In the genomic region with DNA sequence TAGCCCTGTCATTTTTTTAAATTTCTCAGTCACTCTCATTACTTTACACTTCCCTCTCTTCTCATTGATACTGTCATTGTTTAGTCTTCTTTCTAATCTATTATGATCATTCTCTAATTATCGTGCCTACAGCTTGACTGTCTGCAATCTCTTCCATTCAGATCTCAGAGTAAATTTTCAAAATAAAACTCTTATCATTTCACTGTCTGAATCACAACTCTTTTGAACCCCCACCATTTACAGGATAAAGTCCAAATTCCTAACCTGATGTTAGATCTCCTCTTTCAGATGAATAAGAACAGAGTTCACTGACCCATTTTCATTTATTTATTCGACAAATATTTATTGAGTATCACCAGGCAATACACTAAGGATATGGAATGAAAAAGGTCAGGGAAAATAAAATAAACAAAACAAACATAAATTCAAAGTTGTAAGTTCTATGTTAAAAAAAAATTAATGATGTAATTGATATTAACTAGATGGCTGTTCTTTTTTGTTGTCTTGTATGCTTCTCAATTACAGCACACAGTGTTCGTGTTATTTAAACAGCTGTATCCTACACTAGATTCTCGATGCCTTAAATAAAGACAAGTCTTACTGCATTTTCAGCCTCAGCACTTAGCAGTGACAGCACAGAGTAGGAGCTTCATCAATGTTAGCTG, we compare ENCODE assay signal across 23 cellular contexts.
"Had no signal": no experiment of that assay in that cellular context is flagged by ENCODE, and none has a peak within 500 bp of the region (broad histone marks: within the 10 kb centered on the region; RNA-seq: fewer than 3 reads in every experiment).

No MANE protein-coding gene starts in this region.

- H3K9me3 ChIP-seq: SJSA1 had no signal

- H3K4me3 ChIP-seq: SJSA1, SK-N-MC had no signal

- FAIRE-seq: RCC 7860 had no signal

- DNase-seq: IMR-90, Karpas-422, KG1, MM.1S, NCI-H1092 treated with DMSO at 0.1 percent for 48 hours, NCI-H1436, NCI-H187, NCI-H2029, NCI-H2081 treated with DMSO at 0.1 percent for 48 hours, NCI-H2171, NCI-H226, NCI-H446, NCI-H510A, NCI-H524 treated with DMSO at 0.1 percent for 48 hours, NCI-H69, NCI-H774, Right ventricle myocardium superior, RPMI8226, SIG-M5 had no signal

- H3K36me3 ChIP-seq: SJSA1 had no signal

- H3K27ac ChIP-seq: HL-60, SJSA1, SK-N-MC had no signal

- H3K4me1 ChIP-seq: SJSA1 had no signal

- H3K27me3 ChIP-seq: SJSA1 had no signal
